In genomic region chr17:28717578-28718316, GRCh38 we compare ENCODE assay signal across 8 cellular contexts. TPM values are rescaled to one million over a fixed set of nuclear protein-coding genes. Genes with fewer than 3 reads are reported as not detected.
DNase-seq lines count a peak whose midpoint lies in the region; ATAC-seq and TF ChIP-seq lines count a peak whose summit lies in the region.

Gene RAB34 (minus strand): TSS chr17:28717868. CDS start chr17:28717266, 602 bp downstream.

- TF ChIP-seq RAD21 in Ishikawa (IDR thresholded peaks at IDR 0.05; ENCODE audit: low read depth), result no peak

- H3K4me1 ChIP-seq in mucosa of stomach (ENCODE audit: control insufficient read depth, insufficient read depth, low read length) (peaks cover 21% of the 10 kb centered on the region), upper lobe of left lung (peaks cover 41 to 62% (median 53%) of the 10 kb centered on the region in 4 donors)

- peak in 2 of 4 donors; percentile 57 to 69 for TF ChIP-seq POLR2A in upper lobe of left lung (IDR thresholded peaks at IDR 0.05)

- H3K27ac ChIP-seq in upper lobe of left lung, result peak within 1 kb of the TSS; percentile 81 to 92 (median 88)

- peak in 2 of 6 experiments; percentile 27 to 30 for TF ChIP-seq CTCF in upper lobe of left lung (IDR thresholded peaks at IDR 0.05)

- peaks cover 35% of the 10 kb centered on the region for H3K4me1 Mint-ChIP-seq in activated CD4-positive, alpha-beta T cell treated with anti-CD3 and anti-CD28 coated beads, Interleukin-2, amount 10 ng/mL, durations not matched to agents 24 days and 14 days

- DNase-seq in DMS53 treated with DMSO at 0.1 percent for 48 hours (lab: John Stamatoyannopoulos, UW; ENCODE audit: unreplicated experiment), result peak; percentile 35
- DNase-seq in activated CD4-positive, alpha-beta T cell treated with anti-CD3 and anti-CD28 coated beads, Interleukin-2, amount 10 ng/mL, durations not matched to agents 24 days and 14 days, result peak; percentile 75
- peak; percentile 89 for DNase-seq in fibroblast of gingiva (ENCODE audit: low read depth)
- peak; percentile 83 to 92 for DNase-seq in upper lobe of left lung
- no peak for DNase-seq in NCI-H2107 treated with DMSO at 0.1 percent for 48 hours (lab: John Stamatoyannopoulos, UW; ENCODE audit: unreplicated experiment)

- H3K27me3 Mint-ChIP-seq in activated CD4-positive, alpha-beta T cell treated with anti-CD3 and anti-CD28 coated beads, Interleukin-2, amount 10 ng/mL, durations not matched to agents 24 days and 14 days, result peaks cover 28% of the 10 kb centered on the region

- H3K9ac ChIP-seq in mucosa of stomach (ENCODE audit: low read length), result peak within 1 kb of the TSS; percentile 68

- H3K36me3 ChIP-seq in mucosa of stomach (ENCODE audit: control insufficient read depth, insufficient read depth, low read length), result peaks cover 6% of the 10 kb centered on the region
- H3K36me3 ChIP-seq in upper lobe of left lung, result peaks cover 1 to 38% (median 22%) of the 10 kb centered on the region in 4 donors

- H3K4me3 Mint-ChIP-seq in activated CD4-positive, alpha-beta T cell treated with anti-CD3 and anti-CD28 coated beads, Interleukin-2, amount 10 ng/mL, durations not matched to agents 24 days and 14 days, result peak within 1 kb of the TSS; percentile 82

- intact Hi-C loops in activated CD4-positive, alpha-beta T cell treated with anti-CD3 and anti-CD28 coated beads, Interleukin-2, amount 10 ng/mL, durations not matched to agents 24 days and 14 days (cut with micrococcal nuclease), result no loop called here

- peaks cover 7% of the 10 kb centered on the region for H3K27me3 ChIP-seq in mucosa of stomach (ENCODE audit: control insufficient read depth, insufficient read depth, low read length)
- H3K27me3 ChIP-seq in upper lobe of left lung, result no peaks in the 10 kb centered on the region

- H3K9me3 ChIP-seq in mucosa of stomach (ENCODE audit: control insufficient read depth, low read length), result no peaks in the 10 kb centered on the region
- H3K9me3 ChIP-seq in upper lobe of left lung, result no peaks in the 10 kb centered on the region

- ATAC-seq in upper lobe of left lung (ENCODE audit: low FRiP score in 2 of 2) (peak; percentile 70 to 72), GM18498 (IDR thresholded peaks at IDR 0.05; ENCODE audit: unreplicated experiment) (no peak)

- H3K27ac Mint-ChIP-seq in activated CD4-positive, alpha-beta T cell treated with anti-CD3 and anti-CD28 coated beads, Interleukin-2, amount 10 ng/mL, durations not matched to agents 24 days and 14 days, result peak within 1 kb of the TSS; percentile 86

- H3K9me3 Mint-ChIP-seq in activated CD4-positive, alpha-beta T cell treated with anti-CD3 and anti-CD28 coated beads, Interleukin-2, amount 10 ng/mL, durations not matched to agents 24 days and 14 days, result no peaks in the 10 kb centered on the region

- peaks cover 33% of the 10 kb centered on the region for H3K36me3 Mint-ChIP-seq in activated CD4-positive, alpha-beta T cell treated with anti-CD3 and anti-CD28 coated beads, Interleukin-2, amount 10 ng/mL, durations not matched to agents 24 days and 14 days (ENCODE audit: low read depth)

- 9 to 29% methylated on average over 8 to 44 of the region's 59 CpGs for WGBS in upper lobe of left lung, 2 donors

- H3K4me3 ChIP-seq in mucosa of stomach (ENCODE audit: low read length) (no peak within 1 kb of the TSS), upper lobe of left lung (peak within 1 kb of the TSS; percentile 18 to 71 (median 52))

- no peak; the same call in 1 of the 2 replicates for TF ChIP-seq EP300 in Ishikawa (IDR thresholded peaks at IDR 0.05; ENCODE audit: borderline replicate concordance)
- no peak for TF ChIP-seq EP300 in upper lobe of left lung (IDR thresholded peaks at IDR 0.05)

TF ChIP-seq in Ishikawa, 13 proteins besides CTCF, POLR2A, EP300 and RAD21:
- no peak for TF ChIP-seq YY1 (IDR thresholded peaks at IDR 0.05; ENCODE audit: low read depth)
- peak; percentile 93 for TF ChIP-seq EGR1 (IDR thresholded peaks at IDR 0.05)
- TF ChIP-seq NFIC (IDR thresholded peaks at IDR 0.05), result peak; percentile 73
- no peak for TF ChIP-seq FOXM1 (IDR thresholded peaks at IDR 0.05; ENCODE audit: borderline replicate concordance, low read depth)
- TF ChIP-seq CREB1 (IDR thresholded peaks at IDR 0.05; ENCODE audit: low read depth), result no peak
- TF ChIP-seq USF1 (IDR thresholded peaks at IDR 0.05), result no peak
- peak; percentile 72 for TF ChIP-seq TAF1 (IDR thresholded peaks at IDR 0.05; ENCODE audit: low read depth)
- TF ChIP-seq MAX (IDR thresholded peaks at IDR 0.05), result peak; percentile 50; the same call in 1 of the 2 replicates
- TF ChIP-seq TCF12 (IDR thresholded peaks at IDR 0.05; ENCODE audit: low read depth), result peak; percentile 46; the same call in 1 of the 2 replicates
- peak; percentile 72; the same call in 1 of the 2 replicates for TF ChIP-seq TEAD4 (IDR thresholded peaks at IDR 0.05)
- peak; percentile 99 for TF ChIP-seq ZBTB7A (IDR thresholded peaks at IDR 0.05; ENCODE audit: low read depth)
- TF ChIP-seq REST (IDR thresholded peaks at IDR 0.05; ENCODE audit: low read depth), result no peak
- TF ChIP-seq CEBPB (IDR thresholded peaks at IDR 0.05), result no peak

RNA-seq across cellular contexts. Expression of gene RAB34, which starts in this region (rescaled TPM):
- 19.2 and 20.6 TPM in 2 replicates for total RNA-seq in activated CD4-positive, alpha-beta T cell treated with anti-CD3 and anti-CD28 coated beads, Interleukin-2, amount 10 ng/mL, durations not matched to agents 24 days and 14 days
- 100 to 1,000 TPM in 2 of 6 donors, 10 to 100 TPM in 4; 69.5 to 123 (median 85.5) TPM for total RNA-seq in upper lobe of left lung
